ENCODE assay signal across 9 cellular contexts in the genomic region with DNA sequence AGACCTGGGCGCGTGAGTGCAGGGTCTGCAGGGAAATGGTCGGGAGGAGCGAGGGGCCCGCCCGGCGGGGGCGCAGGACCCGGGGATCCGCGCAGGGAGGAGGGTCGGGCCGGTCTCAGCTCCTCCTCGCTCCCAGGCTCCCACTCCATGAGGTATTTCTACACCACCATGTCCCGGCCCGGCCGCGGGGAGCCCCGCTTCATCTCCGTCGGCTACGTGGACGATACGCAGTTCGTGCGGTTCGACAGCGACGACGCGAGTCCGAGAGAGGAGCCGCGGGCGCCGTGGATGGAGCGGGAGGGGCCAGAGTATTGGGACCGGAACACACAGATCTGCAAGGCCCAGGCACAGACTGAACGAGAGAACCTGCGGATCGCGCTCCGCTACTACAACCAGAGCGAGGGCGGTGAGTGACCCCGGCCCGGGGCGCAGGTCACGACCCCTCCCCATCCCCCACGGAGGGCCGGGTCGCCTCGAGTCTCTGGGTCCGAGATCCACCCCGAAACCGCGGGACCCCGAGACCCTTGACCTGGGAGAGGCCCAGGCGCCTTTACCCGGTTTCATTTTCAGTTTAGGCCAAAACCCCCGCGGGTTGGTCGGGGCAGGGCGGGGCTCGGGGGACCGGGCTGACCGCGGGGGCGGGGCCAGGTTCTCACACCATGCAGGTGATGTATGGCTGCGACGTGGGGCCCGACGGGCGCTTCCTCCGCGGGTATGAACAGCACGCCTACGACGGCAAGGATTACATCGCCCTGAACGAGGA. TPM values are rescaled to one million over a fixed set of nuclear protein-coding genes. Genes with fewer than 3 reads are reported as not detected.
DNase-seq lines count a peak whose midpoint lies in the region; ATAC-seq lines count a peak whose summit lies in the region.
"Had no signal": no experiment of that assay in that cellular context is flagged by ENCODE, and none has a peak within 500 bp of the region (broad histone marks: within the 10 kb centered on the region; RNA-seq: fewer than 3 reads in every experiment).

No MANE protein-coding gene starts in this region.

- POLR2A ChIA-PET in CD8-positive, alpha-beta memory T cell (lab: Charles Lee) = interaction anchor here (1.2 kb wide), 1 partner anchor 76 kb away, joined by 4 read pairs; no protein-coding TSS in a partner anchor

- H3K27ac ChIP-seq in CD8-positive, alpha-beta memory T cell (ENCODE audit: low read depth, low read length) = peak overlapping the region; percentile 74
- H3K27ac ChIP-seq: SK-N-MC had no signal

- peak overlapping the region; percentile 62 for H3K4me3 ChIP-seq in CD8-positive, alpha-beta memory T cell (ENCODE audit: low read length)
- H3K4me3 ChIP-seq: SK-N-MC had no signal

- no peaks in the 10 kb centered on the region for H3K9me3 ChIP-seq in CD8-positive, alpha-beta memory T cell (ENCODE audit: low read length)

- H3K27ac Mint-ChIP-seq in CD8-positive, alpha-beta memory T cell = peak overlapping the region in 7 of 8 donors; percentile 94 to 99 (median 97)

- no peaks in the 10 kb centered on the region for H3K9me3 Mint-ChIP-seq in CD8-positive, alpha-beta memory T cell

- no peaks in the 10 kb centered on the region for H3K27me3 ChIP-seq in CD8-positive, alpha-beta memory T cell (ENCODE audit: insufficient read depth, low read length, poor library complexity, severe bottlenecking)

- DNase-seq in CD8-positive, alpha-beta memory T cell = peak; percentile 82 to 94 (median 89)
- peak; percentile 41 for DNase-seq in HK-2 (ENCODE audit: unreplicated experiment)
- DNase-seq in activated CD4-positive, alpha-beta T cell treated with anti-CD3 and anti-CD28 coated beads for 24 hours (ENCODE audit: low read depth in 2 of 2) = peak; percentile 29 to 59
- DNase-seq in cerebellum (ENCODE audit: low spot score) = peak; percentile 16
- DNase-seq in left kidney (ENCODE audit: low read depth, low spot score) = peak; percentile 66
- peak; percentile 75 for DNase-seq in stimulated activated CD4-positive, alpha-beta T cell treated with anti-CD3 and anti-CD28 coated beads, Interleukin-2, amount 100 ng/mL, for 4 hours (ENCODE audit: low read depth)
- DNase-seq in GF-D8 (lab: John Stamatoyannopoulos, UW) = no peak

- H3K36me3 ChIP-seq in CD8-positive, alpha-beta memory T cell (ENCODE audit: insufficient read depth, low read length) = no peaks in the 10 kb centered on the region

- ATAC-seq in GM19397 (IDR thresholded peaks at IDR 0.05; ENCODE audit: unreplicated experiment) = peak; percentile 71

- H3K4me1 Mint-ChIP-seq in CD8-positive, alpha-beta memory T cell = peaks cover 5 to 37% (median 10%) of the 10 kb centered on the region in 3 donors

- no peaks in the 10 kb centered on the region for H3K27me3 Mint-ChIP-seq in CD8-positive, alpha-beta memory T cell

- H3K4me3 Mint-ChIP-seq in CD8-positive, alpha-beta memory T cell = peak overlapping the region in 6 of 7 donors; percentile 85 to 97 (median 88)

- H3K4me1 ChIP-seq in CD8-positive, alpha-beta memory T cell (ENCODE audit: insufficient read depth, low read length) = peaks cover 4% of the 10 kb centered on the region

- CTCF ChIA-PET in CD8-positive, alpha-beta memory T cell (lab: Charles Lee) = no interaction called here

- H3K36me3 Mint-ChIP-seq in CD8-positive, alpha-beta memory T cell = peaks cover 0 to 5% (median 3%) of the 10 kb centered on the region in 3 donors

RNA-seq across cellular contexts. Expression of a gene that starts 54.3 kb away (rescaled TPM):
- 1,000 to 10,000 TPM; 1,371 to 1,390 TPM for total RNA-seq in CD8-positive, alpha-beta memory T cell
- polyA plus RNA-seq in CD8-positive, alpha-beta memory T cell = 3,526 TPM
- total RNA-seq in cerebellum = 38.9 TPM

Comparison
In these comparisons a context has a peak if more than half of its experiments do, and no peak if none do; other contexts are left out.
1. RNA of a gene that starts 54.3 kb away (total RNA-seq): 1,371 to 1,390 TPM in CD8-positive, alpha-beta memory T cell; 38.9 TPM in cerebellum (single experiment); every median in the first group is over 10 times any median in the second.